Comparison of ENCODE assay signal across 2 cellular contexts in the genomic region with DNA sequence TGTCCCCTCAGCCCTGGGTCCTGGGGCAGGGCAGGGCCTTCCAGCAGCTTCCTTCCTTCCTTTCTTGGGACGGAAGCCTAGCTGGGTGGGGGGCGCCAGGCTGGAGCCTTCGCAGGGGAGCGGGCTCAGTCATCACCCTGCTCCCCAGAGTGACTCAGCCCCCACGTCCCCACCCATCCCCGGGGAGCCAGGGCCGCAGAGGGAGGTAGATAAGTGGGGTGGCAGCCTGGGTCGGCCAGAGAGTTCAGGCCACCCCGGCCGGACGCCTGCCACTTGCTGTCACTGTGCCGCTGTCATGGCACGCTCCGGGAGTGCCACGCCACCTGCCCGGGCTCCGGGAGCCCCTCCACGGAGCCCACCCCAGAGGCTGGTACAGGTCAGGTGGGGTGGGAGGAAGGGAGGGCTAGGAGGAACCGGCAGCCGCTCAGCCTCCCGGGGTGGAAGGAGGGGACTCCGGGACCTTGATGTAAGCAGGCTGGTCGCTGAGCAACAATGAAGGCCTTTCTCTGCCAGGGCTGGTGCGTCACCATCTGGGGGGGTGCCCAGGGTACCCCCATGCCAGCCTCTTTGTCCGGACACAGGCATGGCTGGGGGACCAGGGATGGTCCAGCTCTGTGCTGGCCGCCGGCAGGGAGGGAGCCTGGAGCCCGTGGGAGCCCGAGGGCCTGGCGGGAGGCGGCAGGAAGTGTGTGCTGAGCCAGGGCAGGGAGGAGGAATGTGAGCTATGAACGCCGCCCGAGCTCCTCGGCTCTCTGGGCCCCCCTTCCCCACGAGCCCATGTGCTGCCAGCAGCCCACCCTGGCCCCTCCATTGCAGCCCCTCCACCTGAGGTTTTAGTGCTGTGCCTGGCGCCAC.
A peak's percentile ranks its signal among the peaks of the same experiment; 100 is the strongest.
TF ChIP-seq lines count a peak whose summit lies in the region.

No MANE protein-coding gene starts in this region.

TF ChIP-seq in A549, 52 proteins besides CTCF, POLR2A, EP300 and RAD21:
- TF ChIP-seq, protein P1, sequence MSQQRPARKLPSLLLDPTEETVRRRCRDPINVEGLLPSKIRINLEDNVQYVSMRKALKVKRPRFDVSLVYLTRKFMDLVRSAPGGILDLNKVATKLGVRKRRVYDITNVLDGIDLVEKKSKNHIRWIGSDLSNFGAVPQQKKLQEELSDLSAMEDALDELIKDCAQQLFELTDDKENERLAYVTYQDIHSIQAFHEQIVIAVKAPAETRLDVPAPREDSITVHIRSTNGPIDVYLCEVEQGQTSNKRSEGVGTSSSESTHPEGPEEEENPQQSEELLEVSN (IDR thresholded peaks at IDR 0.05; ENCODE audit: borderline replicate concordance, low read depth): peak; percentile 64; the same call in 1 of the 2 replicates
- no peak for TF ChIP-seq BHLHE40 (IDR thresholded peaks at IDR 0.05; ENCODE audit: low read depth, low read length)
TF ChIP-seq in A549: peak in this region for 1.

TF ChIP-seq in PFSK-1, 5 proteins besides CTCF, POLR2A, EP300 and RAD21:
- peak; percentile 7 for TF ChIP-seq FOXP2 (optimal IDR thresholded peaks at IDR 0.05; ENCODE audit: borderline replicate concordance, extremely low read depth, extremely low read length, insufficient read depth)
- TF ChIP-seq POLR2AphosphoS5 (IDR thresholded peaks at IDR 0.05; ENCODE audit: low read depth, low read length): no peak
- no peak for TF ChIP-seq TAF1 (IDR thresholded peaks at IDR 0.05; ENCODE audit: borderline replicate concordance, insufficient read depth, low read length)
